11 cellular contexts compared by ENCODE assay signal in the genomic region with DNA sequence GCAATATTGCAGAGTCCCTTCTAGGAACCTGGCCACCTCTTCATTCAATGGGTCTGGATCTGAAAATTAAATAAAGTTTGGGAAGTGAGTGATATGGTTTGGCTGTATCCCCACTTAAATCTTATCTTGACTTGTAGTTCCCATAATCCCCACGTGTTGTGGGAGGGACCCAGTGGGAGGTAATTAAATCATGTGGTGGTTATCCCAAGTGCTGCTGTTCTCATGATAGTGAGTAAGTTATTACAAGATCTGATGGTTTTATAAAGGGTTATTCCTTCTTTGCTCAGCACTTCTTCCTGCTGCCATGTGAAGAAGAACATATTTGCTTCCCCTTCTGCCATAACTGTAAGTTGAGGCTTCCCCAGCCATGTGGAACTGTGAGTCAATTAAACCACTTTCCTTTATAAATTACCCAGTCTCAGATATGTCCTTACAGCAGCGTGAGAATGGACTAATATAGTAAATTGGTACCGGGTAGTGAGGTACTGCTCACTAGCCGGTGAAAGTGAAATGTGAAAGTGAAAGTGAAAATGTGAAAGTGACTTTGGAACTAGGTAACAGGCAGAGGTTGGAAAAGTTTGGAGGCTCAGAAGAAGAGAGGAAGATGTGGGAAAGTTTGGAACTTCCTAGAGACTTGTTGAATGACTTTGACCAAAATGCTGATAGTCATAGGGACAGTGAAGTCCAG. TPM values are rescaled to one million over a fixed set of nuclear protein-coding genes. Genes with fewer than 3 reads are reported as not detected.
DNase-seq lines count a peak whose midpoint lies in the region; ATAC-seq and TF ChIP-seq lines count a peak whose summit lies in the region.
"Not testable (repeated sequence)": the region's sequence is repeated elsewhere in the genome, so short reads cannot be mapped to it uniquely, and the experiment has no call there.
"Had no signal": no experiment of that assay in that cellular context is flagged by ENCODE, and none has a peak within 500 bp of the region (broad histone marks: within the 10 kb centered on the region; RNA-seq: fewer than 3 reads in every experiment).

No MANE protein-coding gene starts in this region.

- not testable (repeated sequence) for H3K27me3 Mint-ChIP-seq in T-helper 2 cell treated with Interferon-gamma antibody and Interleukin-4, amounts not matched to agents 5 μg/mL and 100 μg/mL, for 36 hours (ENCODE audit: low read depth)

- H3K4me1 ChIP-seq in adrenal gland (replicated peaks in 1 of 2); prostate gland (replicated peaks); urinary bladder (ENCODE audit: insufficient read depth): not testable (repeated sequence)
- peaks cover 0 to 23% (median 7%) of the 10 kb centered on the region in 4 donors for H3K4me1 ChIP-seq in right lobe of liver

- not testable (repeated sequence) for TF ChIP-seq CTCF in adrenal gland (IDR thresholded peaks at IDR 0.05); right lobe of liver (IDR thresholded peaks at IDR 0.05); prostate gland (IDR thresholded peaks at IDR 0.05)

- not testable (repeated sequence) for H3K27ac Mint-ChIP-seq in T-helper 2 cell treated with Interferon-gamma antibody and Interleukin-4, amounts not matched to agents 5 μg/mL and 100 μg/mL, for 36 hours

- not testable (repeated sequence) for H3K36me3 Mint-ChIP-seq in T-helper 2 cell treated with Interferon-gamma antibody and Interleukin-4, amounts not matched to agents 5 μg/mL and 100 μg/mL, for 36 hours (ENCODE audit: low read depth)

- DNase-seq in EH (ENCODE audit: low read depth), result peak; percentile 16
- DNase-seq in NAMALWA (ENCODE audit: low spot score), result peak; percentile 27
- not testable (repeated sequence) for DNase-seq in T-helper 2 cell treated with Interferon-gamma antibody and Interleukin-4, amounts not matched to agents 5 μg/mL and 100 μg/mL, for 36 hours (ENCODE audit: low spot score); right lobe of liver; prostate gland (ENCODE audit: low spot score)
- DNase-seq in adrenal gland, result peak in 1 of 7 donors; percentile 4
- DNase-seq in fibroblast of peridontal ligament (ENCODE audit: extremely low read depth), result peak; percentile 40

- peaks cover 17% of the 10 kb centered on the region for H3K9me3 Mint-ChIP-seq in T-helper 2 cell treated with Interferon-gamma antibody and Interleukin-4, amounts not matched to agents 5 μg/mL and 100 μg/mL, for 36 hours

- not testable (repeated sequence) for H3K36me3 ChIP-seq in adrenal gland (replicated peaks in 1 of 2); right lobe of liver; prostate gland; urinary bladder (ENCODE audit: insufficient read depth)

- not testable (repeated sequence) for H3K4me1 Mint-ChIP-seq in T-helper 2 cell treated with Interferon-gamma antibody and Interleukin-4, amounts not matched to agents 5 μg/mL and 100 μg/mL, for 36 hours (ENCODE audit: low read depth)

- peak; percentile 82 to 87 (median 86) for ATAC-seq in right lobe of liver

- not testable (repeated sequence) for H3K9me3 ChIP-seq in adrenal gland (replicated peaks in 1 of 3); right lobe of liver; prostate gland

- TF ChIP-seq POLR2A in adrenal gland (IDR thresholded peaks at IDR 0.05); right lobe of liver (IDR thresholded peaks at IDR 0.05); prostate gland (IDR thresholded peaks at IDR 0.05): not testable (repeated sequence)

- H3K4me3 Mint-ChIP-seq in T-helper 2 cell treated with Interferon-gamma antibody and Interleukin-4, amounts not matched to agents 5 μg/mL and 100 μg/mL, for 36 hours, result peak overlapping the region; percentile 44

- H3K27me3 ChIP-seq in adrenal gland; right lobe of liver; prostate gland (replicated peaks; ENCODE audit: insufficient read depth): not testable (repeated sequence)

- WGBS in adrenal gland, 4 donors, result 25 to 42% (median 36%) methylated on average over 4 of the region's 4 CpGs
- WGBS in right lobe of liver (ENCODE audit: insufficient coverage, low coverage, low lambda C conversion rate, missing lambda C conversion rate), result 3% methylated on average over 4 of the region's 4 CpGs
- 40% methylated on average over 4 of the region's 4 CpGs for WGBS in prostate gland
- WGBS in urinary bladder, result 61% methylated on average over 4 of the region's 4 CpGs

- intact Hi-C loops in adrenal gland (cut with DNase I); right lobe of liver (cut with DNase I); prostate gland (cut with DNase I): not testable (repeated sequence)

- peak overlapping the region in 3 of 5 donors; percentile 24 to 28 (median 25) for H3K27ac ChIP-seq in adrenal gland
- peak overlapping the region; percentile 48 to 70 (median 66) for H3K27ac ChIP-seq in right lobe of liver
- peak overlapping the region; percentile 20 to 47 for H3K27ac ChIP-seq in prostate gland
- H3K27ac ChIP-seq in urinary bladder (ENCODE audit: low read depth), result not testable (repeated sequence)

- H3K4me3 ChIP-seq in adrenal gland (peak overlapping the region in 2 of 4 donors; percentile 9 to 54), right lobe of liver (peak overlapping the region; percentile 22 to 52 (median 44)), prostate gland (peak overlapping the region; percentile 15 to 18), urinary bladder (ENCODE audit: low read depth, low read length) (peak overlapping the region; percentile 30)

RNA-seq across cellular contexts. Expression of gene PTTG1IP2, which starts 6.3 kb away (rescaled TPM):
- not detected for total RNA-seq in adrenal gland
- polyA plus RNA-seq in adrenal gland, result not detected
- not detected for total RNA-seq in right lobe of liver
- not detected for total RNA-seq in prostate gland
- not detected for total RNA-seq in urinary bladder
- polyA plus RNA-seq in urinary bladder, result not detected
- total RNA-seq: cardiac muscle cell, progenitor cell of endocrine pancreas, temporal lobe had no signal
- polyA plus RNA-seq: cardiac muscle cell had no signal

RNA-seq across cellular contexts. Expression of gene CLDN12, which starts 59.9 kb away (rescaled TPM):
- total RNA-seq in adrenal gland, result 10 to 100 TPM; 25.8 to 70.2 (median 41.5) TPM
- polyA plus RNA-seq in adrenal gland, result 10 to 100 TPM; 13.8 to 83.5 (median 20.8) TPM
- 10 to 100 TPM; 33.5 to 62.9 (median 45.9) TPM for total RNA-seq in right lobe of liver
- total RNA-seq in prostate gland, result 10 to 100 TPM; 33.1 to 43.9 TPM
- total RNA-seq in urinary bladder, result 39.8 TPM
- 20.2 TPM for polyA plus RNA-seq in urinary bladder
